16 cellular contexts compared by ENCODE assay signal in genomic region chr3:55333041-55333440, GRCh38.
A peak's percentile ranks its signal among the peaks of the same experiment; 100 is the strongest.
DNase-seq lines count a peak whose midpoint lies in the region; ATAC-seq and TF ChIP-seq lines count a peak whose summit lies in the region.
"Had no signal": no experiment of that assay in that cellular context is flagged by ENCODE, and none has a peak within 500 bp of the region (broad histone marks: within the 10 kb centered on the region; RNA-seq: fewer than 3 reads in every experiment).

No MANE protein-coding gene starts in this region.

- ATAC-seq in HG03280 (IDR thresholded peaks at IDR 0.05; ENCODE audit: unreplicated experiment): no peak
- ATAC-seq in GM21367 (IDR thresholded peaks at IDR 0.05; ENCODE audit: unreplicated experiment): no peak

- H3K4me3 ChIP-seq in retinal pigment epithelial cell (ENCODE audit: low read length): no peak overlapping the region
- H3K4me3 ChIP-seq: BLaER1 treated with 17β-estradiol and CSF1 and Interleukin-3, amounts not matched to agents 10 nM and 100 nM; SJSA1 had no signal

- peak; percentile 2 for DNase-seq in Daoy (ENCODE audit: low read depth)
- DNase-seq in LHCN-M2 (ENCODE audit: low read depth): peak; percentile 13
- DNase-seq in fibroblast of peridontal ligament (ENCODE audit: extremely low read depth): peak; percentile 7
- peak; percentile 46 for DNase-seq in retinal pigment epithelial cell (ENCODE audit: low read depth)
- no peak for DNase-seq in superior temporal gyrus (ENCODE audit: extremely low spot score)
- DNase-seq in NCI-H748 (lab: John Stamatoyannopoulos, UW; ENCODE audit: unreplicated experiment): no peak
- DNase-seq: 8988T; CD8-positive, alpha-beta memory T cell; Karpas-422; NCI-H1417 treated with DMSO at 0.1 percent for 48 hours; NCI-H2029; NCI-H510A had no signal

- TF ChIP-seq CTCF in retinal pigment epithelial cell (conservative IDR thresholded peaks at IDR 0.05; ENCODE audit: low read depth, low read length): no peak

Comparison
In these comparisons a context has a peak if more than half of its experiments do, and no peak if none do; other contexts are left out.
1. DNase-seq: peak in Daoy (single experiment), LHCN-M2 (single experiment), fibroblast of peridontal ligament (single experiment) and retinal pigment epithelial cell (single experiment); none in superior temporal gyrus (single experiment) and NCI-H748 (single experiment).